In the genomic region with DNA sequence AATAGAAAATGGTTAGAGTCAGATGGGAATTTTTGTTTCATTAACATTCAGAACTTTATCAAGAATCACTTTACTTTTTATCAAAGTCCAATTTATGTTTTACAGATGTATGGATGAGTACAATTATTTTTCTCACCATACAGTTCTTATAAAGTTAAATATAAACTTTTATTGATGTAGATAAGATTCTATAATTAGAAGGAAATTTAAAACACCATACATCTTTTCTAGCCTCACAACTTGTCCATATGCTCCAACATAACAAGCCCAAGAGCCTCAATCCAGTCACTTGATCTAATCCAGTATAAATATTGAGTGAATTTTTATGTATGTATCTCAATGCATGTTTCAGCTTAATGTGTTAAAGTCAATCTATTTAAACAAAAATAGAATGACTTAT, we compare ENCODE assay signal across 23 cellular contexts.
A peak's percentile ranks its signal among the peaks of the same experiment; 100 is the strongest.
DNase-seq lines count a peak whose midpoint lies in the region; ATAC-seq, FAIRE-seq and TF ChIP-seq lines count a peak whose summit lies in the region.
"Had no signal": no experiment of that assay in that cellular context is flagged by ENCODE, and none has a peak within 500 bp of the region (broad histone marks: within the 10 kb centered on the region; RNA-seq: fewer than 3 reads in every experiment).

No MANE protein-coding gene starts in this region.

- FAIRE-seq in kidney (lab: Jason Lieb, UNC): peak; percentile 25
- FAIRE-seq: A204.1, G401.6, GM12891, GM19239 had no signal

- H3K4me3 ChIP-seq in kidney (ENCODE audit: low read length in 2 of 2): no peak overlapping the region
- H3K4me3 ChIP-seq in mucosa of descending colon: no peak overlapping the region
- H3K4me3 ChIP-seq in left lung: no peak overlapping the region
- H3K4me3 ChIP-seq: BLaER1 had no signal

- H3K4me1 ChIP-seq in kidney (ENCODE audit: control insufficient read depth in 1 of 2, insufficient read depth in 1 of 2, low read depth in 1 of 2, low read length in 2 of 2) (no peaks in the 10 kb centered on the region), mucosa of descending colon (ENCODE audit: low read depth) (peaks cover 3% of the 10 kb centered on the region), left lung (no peaks in the 10 kb centered on the region)
- H3K4me1 ChIP-seq: BE2C, BLaER1 had no signal

- no peak for DNase-seq in kidney
- DNase-seq in mucosa of descending colon: no peak
- no peak for DNase-seq in left lung
- no peak for DNase-seq in DMS79 (lab: John Stamatoyannopoulos, UW)
- no peak for DNase-seq in NCI-H2196 treated with DMSO at 0.1 percent for 48 hours (lab: John Stamatoyannopoulos, UW; ENCODE audit: unreplicated experiment)
- DNase-seq: 8988T; ACHN; BE2C; C1 segment of cervical spinal cord; CD4-positive, alpha-beta memory T cell; CD4-positive, CD25-positive, alpha-beta regulatory T cell; CD8-positive, alpha-beta memory T cell; COR-L47; DMS 273 treated with DMSO at 0.1 percent for 48 hours; DMS153; DMS53; DMS79 treated with DMSO at 0.1 percent for 48 hours; GF-D8 had no signal

- TF ChIP-seq CTCF in kidney (IDR thresholded peaks at IDR 0.05; ENCODE audit: borderline replicate concordance, extremely low read depth, insufficient read depth): no peak
- TF ChIP-seq CTCF in mucosa of descending colon (IDR thresholded peaks at IDR 0.05): no peak
- TF ChIP-seq CTCF in left lung (IDR thresholded peaks at IDR 0.05): no peak

- H3K36me3 ChIP-seq in kidney (ENCODE audit: control insufficient read depth in 1 of 2, insufficient read depth in 2 of 2, low read length in 2 of 2): no peaks in the 10 kb centered on the region
- no peaks in the 10 kb centered on the region for H3K36me3 ChIP-seq in mucosa of descending colon (ENCODE audit: low read depth)
- H3K36me3 ChIP-seq in left lung: no peaks in the 10 kb centered on the region
- H3K36me3 ChIP-seq: BE2C, BLaER1 had no signal

- H3K27me3 ChIP-seq in left lung: no peaks in the 10 kb centered on the region
- H3K27me3 ChIP-seq: BE2C, BLaER1 had no signal

- intact Hi-C loops in kidney (cut with DNase I) (no loop called here), mucosa of descending colon (cut with DNase I, micrococcal nuclease) (no loop called here), left lung (cut with DNase I) (no loop called here)

- H3K27ac ChIP-seq in kidney (ENCODE audit: low read depth in 2 of 2, low read length in 2 of 2): no peak overlapping the region
- no peak overlapping the region for H3K27ac ChIP-seq in left lung
- H3K27ac ChIP-seq: BLaER1 had no signal

- H3K9ac ChIP-seq in kidney (ENCODE audit: low read length in 2 of 2): no peak overlapping the region
- H3K9ac ChIP-seq: BLaER1 had no signal

- H3K9me3 ChIP-seq in kidney (ENCODE audit: control insufficient read depth in 1 of 2, low read length in 2 of 2) (no peaks in the 10 kb centered on the region), mucosa of descending colon (no peaks in the 10 kb centered on the region), left lung (no peaks in the 10 kb centered on the region)
- H3K9me3 ChIP-seq: BE2C, BLaER1 had no signal

- ATAC-seq in mucosa of descending colon (peak; percentile 63), left lung (no peak)
